11 cellular contexts compared by ENCODE assay signal in the genomic region with DNA sequence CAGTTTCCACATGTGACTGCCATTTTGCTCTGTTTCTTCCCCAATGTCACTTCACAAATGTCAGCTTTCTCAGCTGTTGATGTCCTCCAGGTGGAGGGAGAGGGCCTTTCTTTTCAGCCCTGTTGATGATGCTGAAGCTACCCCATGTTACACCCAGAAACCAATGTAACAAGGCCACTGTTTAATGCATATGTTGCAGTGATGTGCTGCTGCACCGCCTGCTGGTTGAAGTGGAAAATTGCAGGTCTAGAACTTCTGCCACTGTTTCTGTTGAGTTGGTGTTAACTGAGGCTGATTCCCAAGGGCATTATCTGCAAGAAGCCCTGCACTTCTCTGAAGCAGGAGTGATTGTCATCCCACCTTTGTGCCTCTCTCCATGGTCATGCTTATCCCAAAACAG.
DNase-seq lines count a peak whose midpoint lies in the region; ATAC-seq and TF ChIP-seq lines count a peak whose summit lies in the region.
"Had no signal": no experiment of that assay in that cellular context is flagged by ENCODE, and none has a peak within 500 bp of the region (broad histone marks: within the 10 kb centered on the region; RNA-seq: fewer than 3 reads in every experiment).

No MANE protein-coding gene starts in this region.

- H3K36me3 Mint-ChIP-seq in activated naive CD4-positive, alpha-beta T cell treated with anti-CD3 and anti-CD28 coated beads for 36 hours (ENCODE audit: low read depth) = peaks cover 45% of the 10 kb centered on the region
- H3K36me3 Mint-ChIP-seq in activated T-helper 1 cell treated with anti-CD3 and anti-CD28 coated beads, Interleukin-12 subunit alpha, Interleukin-12 subunit beta, Interleukin-2, Interleukin-4 antibody, amounts not matched to agents 30 ng/mL and 10 ng/mL and 1 ng/mL, durations not matched to agents 14 hours and 24 hours and 36 hours (ENCODE audit: low read depth) = peaks cover 21% of the 10 kb centered on the region

- H3K4me2 ChIP-seq in OCI-LY3 (ENCODE audit: low read length) = no peak overlapping the region

- no peaks in the 10 kb centered on the region for H3K27me3 Mint-ChIP-seq in activated naive CD4-positive, alpha-beta T cell treated with anti-CD3 and anti-CD28 coated beads for 36 hours (ENCODE audit: low read depth)
- no peaks in the 10 kb centered on the region for H3K27me3 Mint-ChIP-seq in activated T-helper 1 cell treated with anti-CD3 and anti-CD28 coated beads, Interleukin-12 subunit alpha, Interleukin-12 subunit beta, Interleukin-2, Interleukin-4 antibody, amounts not matched to agents 30 ng/mL and 10 ng/mL and 1 ng/mL, durations not matched to agents 14 hours and 24 hours and 36 hours (ENCODE audit: insufficient read depth)
- H3K27me3 Mint-ChIP-seq: activated naive CD8-positive, alpha-beta T cell had no signal

- DNase-seq in activated naive CD4-positive, alpha-beta T cell treated with anti-CD3 and anti-CD28 coated beads for 36 hours = peak; percentile 17
- no peak for DNase-seq in activated naive CD4-positive, alpha-beta T cell treated with anti-CD3 and anti-CD28 coated beads, Interleukin-2, amount 50 U/mL, for 16 hours
- DNase-seq in fibroblast of gingiva (ENCODE audit: low read depth) (peak; percentile 6), stomach (no peak), NCI-H1694 treated with DMSO at 0.1 percent for 48 hours (lab: John Stamatoyannopoulos, UW) (no peak)
- no peak for DNase-seq in activated T-helper 1 cell treated with anti-CD3 and anti-CD28 coated beads, Interleukin-12 subunit alpha, Interleukin-12 subunit beta, Interleukin-2, Interleukin-4 antibody, amounts not matched to agents 30 ng/mL and 10 ng/mL and 1 ng/mL, durations not matched to agents 14 hours and 24 hours and 36 hours (ENCODE audit: low spot score)
- DNase-seq: CD8-positive, alpha-beta memory T cell; NCI-H510A had no signal

- H3K4me3 Mint-ChIP-seq in activated naive CD4-positive, alpha-beta T cell treated with anti-CD3 and anti-CD28 coated beads for 36 hours = no peak overlapping the region
- no peak overlapping the region for H3K4me3 Mint-ChIP-seq in activated T-helper 1 cell treated with anti-CD3 and anti-CD28 coated beads, Interleukin-12 subunit alpha, Interleukin-12 subunit beta, Interleukin-2, Interleukin-4 antibody, amounts not matched to agents 30 ng/mL and 10 ng/mL and 1 ng/mL, durations not matched to agents 14 hours and 24 hours and 36 hours
- H3K4me3 Mint-ChIP-seq: activated naive CD8-positive, alpha-beta T cell had no signal

- H3K27ac Mint-ChIP-seq in activated naive CD4-positive, alpha-beta T cell treated with anti-CD3 and anti-CD28 coated beads for 36 hours = no peak overlapping the region
- H3K27ac Mint-ChIP-seq in activated T-helper 1 cell treated with anti-CD3 and anti-CD28 coated beads, Interleukin-12 subunit alpha, Interleukin-12 subunit beta, Interleukin-2, Interleukin-4 antibody, amounts not matched to agents 30 ng/mL and 10 ng/mL and 1 ng/mL, durations not matched to agents 14 hours and 24 hours and 36 hours = no peak overlapping the region
- H3K27ac Mint-ChIP-seq: activated naive CD8-positive, alpha-beta T cell; CD8-positive, alpha-beta memory T cell had no signal

- CTCF ChIA-PET in activated naive CD4-positive, alpha-beta T cell treated with anti-CD3 and anti-CD28 coated beads for 36 hours (lab: Charles Lee) = interaction anchor here (1.2 to 1.4 kb wide), 4 partner anchors 10 to 359 kb away, joined by 4 to 5 read pairs (median 4); no protein-coding TSS in a partner anchor

- H3K27ac ChIP-seq in OCI-LY3 (ENCODE audit: low read length) (no peak overlapping the region), stomach (no peak overlapping the region)

- ATAC-seq in GM18870 (IDR thresholded peaks at IDR 0.05; ENCODE audit: unreplicated experiment) = no peak

- H3K36me3 ChIP-seq in OCI-LY3 (replicated peaks; ENCODE audit: low read depth, low read length) (peaks cover 8% of the 10 kb centered on the region), stomach (peaks cover 0 to 31% (median 1%) of the 10 kb centered on the region in 4 donors)

- H3K27me3 ChIP-seq in OCI-LY3 (ENCODE audit: low read depth, low read length) (no peaks in the 10 kb centered on the region), stomach (no peaks in the 10 kb centered on the region)

- H3K4me1 Mint-ChIP-seq in activated naive CD4-positive, alpha-beta T cell treated with anti-CD3 and anti-CD28 coated beads for 36 hours (ENCODE audit: low read depth) = no peaks in the 10 kb centered on the region
- H3K4me1 Mint-ChIP-seq in activated T-helper 1 cell treated with anti-CD3 and anti-CD28 coated beads, Interleukin-12 subunit alpha, Interleukin-12 subunit beta, Interleukin-2, Interleukin-4 antibody, amounts not matched to agents 30 ng/mL and 10 ng/mL and 1 ng/mL, durations not matched to agents 14 hours and 24 hours and 36 hours (ENCODE audit: low read depth) = no peaks in the 10 kb centered on the region
- H3K4me1 Mint-ChIP-seq: CD8-positive, alpha-beta memory T cell had no signal

- WGBS in stomach, 5 donors = 26 to 50% (median 43%) methylated on average over 1 of the region's 1 CpG

- TF ChIP-seq EP300 in stomach (IDR thresholded peaks at IDR 0.05) = no peak

- no peak for TF ChIP-seq POLR2A in stomach (IDR thresholded peaks at IDR 0.05)

- H3K9me3 Mint-ChIP-seq in activated naive CD4-positive, alpha-beta T cell treated with anti-CD3 and anti-CD28 coated beads for 36 hours = peaks cover 40% of the 10 kb centered on the region
- H3K9me3 Mint-ChIP-seq in activated T-helper 1 cell treated with anti-CD3 and anti-CD28 coated beads, Interleukin-12 subunit alpha, Interleukin-12 subunit beta, Interleukin-2, Interleukin-4 antibody, amounts not matched to agents 30 ng/mL and 10 ng/mL and 1 ng/mL, durations not matched to agents 14 hours and 24 hours and 36 hours = peaks cover 39% of the 10 kb centered on the region

- intact Hi-C loops in activated naive CD4-positive, alpha-beta T cell treated with anti-CD3 and anti-CD28 coated beads for 36 hours (cut with micrococcal nuclease) = loop anchor here (1.0 kb wide), 3 partner anchors 134 to 359 kb away; no protein-coding TSS in a partner anchor
- intact Hi-C loops in stomach (cut with DNase I; ENCODE audit: low total_unique reads) = no loop called here
- intact Hi-C loops in activated T-helper 1 cell treated with anti-CD3 and anti-CD28 coated beads, Interleukin-12 subunit alpha, Interleukin-12 subunit beta, Interleukin-2, Interleukin-4 antibody, amounts not matched to agents 30 ng/mL and 10 ng/mL and 1 ng/mL, durations not matched to agents 14 hours and 24 hours and 36 hours (cut with micrococcal nuclease) = loop anchor here (1.0 kb wide), 2 partner anchors 134 to 359 kb away; no protein-coding TSS in a partner anchor

- no peaks in the 10 kb centered on the region for H3K79me2 ChIP-seq in OCI-LY3 (ENCODE audit: low read length)

- no peaks in the 10 kb centered on the region for H4K20me1 ChIP-seq in OCI-LY3 (ENCODE audit: insufficient read depth, low read length)

- H3K4me3 ChIP-seq in OCI-LY3 (ENCODE audit: low read length) (no peak overlapping the region), stomach (no peak overlapping the region)

- H3K4me1 ChIP-seq in OCI-LY3 (ENCODE audit: low read length) = no peaks in the 10 kb centered on the region
- H3K4me1 ChIP-seq in stomach = no peaks in the 10 kb centered on the region

- TF ChIP-seq CTCF in OCI-LY3 (IDR thresholded peaks at IDR 0.05; ENCODE audit: low read depth, low read length) (peak; percentile 72), stomach (IDR thresholded peaks at IDR 0.05) (peak in 4 of 7 experiments; percentile 17 to 36 (median 26))

- no peak overlapping the region for H3K9ac ChIP-seq in OCI-LY3 (ENCODE audit: low read length)

- no peak overlapping the region for H2AFZ ChIP-seq in OCI-LY3 (ENCODE audit: low read depth, low read length)

- H3K9me3 ChIP-seq in OCI-LY3 (ENCODE audit: insufficient read depth, low read length) (no peaks in the 10 kb centered on the region), stomach (peaks cover 3 to 24% (median 11%) of the 10 kb centered on the region in 4 donors)

Comparison
In these comparisons a context has a peak if more than half of its experiments do, and no peak if none do; other contexts are left out.
1. DNase-seq: peak in activated naive CD4-positive, alpha-beta T cell treated with anti-CD3 and anti-CD28 coated beads for 36 hours (single experiment) and fibroblast of gingiva (single experiment); none in activated naive CD4-positive, alpha-beta T cell treated with anti-CD3 and anti-CD28 coated beads, Interleukin-2, amount 50 U/mL, for 16 hours (single experiment), stomach (single experiment), NCI-H1694 treated with DMSO at 0.1 percent for 48 hours (single experiment) and activated T-helper 1 cell treated with anti-CD3 and anti-CD28 coated beads, Interleukin-12 subunit alpha, Interleukin-12 subunit beta, Interleukin-2, Interleukin-4 antibody, amounts not matched to agents 30 ng/mL and 10 ng/mL and 1 ng/mL, durations not matched to agents 14 hours and 24 hours and 36 hours (single experiment).